8 cellular contexts compared by ENCODE assay signal in genomic region chr4:78056265-78057129, GRCh38. TPM values are rescaled to one million over a fixed set of nuclear protein-coding genes. Genes with fewer than 3 reads are reported as not detected.
DNase-seq lines count a peak whose midpoint lies in the region; ATAC-seq and FAIRE-seq lines count a peak whose summit lies in the region.

No MANE protein-coding gene starts in this region.

- in situ Hi-C loops in ACHN (cut with HindIII; ENCODE audit: low pct_ligation_motif_present, low pct_unique_long_range_greater_than_20kb, low sequenced_read_pairs), result no loop called here

- H3K27ac Mint-ChIP-seq in activated CD4-positive, alpha-beta memory T cell treated with anti-CD3 and anti-CD28 coated beads, Interleukin-2, amount 10 ng/mL, durations not matched to agents 7 days and 5 days, result no peak overlapping the region
- peak overlapping the region in 3 of 6 donors; percentile 33 to 64 (median 47) for H3K27ac Mint-ChIP-seq in naive B cell

- CTCF ChIA-PET in activated CD4-positive, alpha-beta memory T cell treated with anti-CD3 and anti-CD28 coated beads, Interleukin-2, amount 10 ng/mL, durations not matched to agents 7 days and 5 days (lab: Charles Lee), result interaction anchor here (1.4 kb wide), 1 partner anchor 11 kb away, joined by 3 read pairs; no protein-coding TSS in a partner anchor

- peaks cover 26% of the 10 kb centered on the region for H3K4me1 Mint-ChIP-seq in activated CD4-positive, alpha-beta memory T cell treated with anti-CD3 and anti-CD28 coated beads, Interleukin-2, amount 10 ng/mL, durations not matched to agents 7 days and 5 days
- peaks cover 20 to 28% (median 27%) of the 10 kb centered on the region in 3 donors for H3K4me1 Mint-ChIP-seq in naive B cell

- FAIRE-seq in urothelium cell line (lab: Jason Lieb, UNC), result peak; percentile 48

- peaks cover 71% of the 10 kb centered on the region for H3K27me3 Mint-ChIP-seq in activated CD4-positive, alpha-beta memory T cell treated with anti-CD3 and anti-CD28 coated beads, Interleukin-2, amount 10 ng/mL, durations not matched to agents 7 days and 5 days
- peaks cover 49 to 70% (median 60%) of the 10 kb centered on the region in 3 donors for H3K27me3 Mint-ChIP-seq in naive B cell

- DNase-seq in ACHN, result peak; percentile 79
- peak; percentile 89 for DNase-seq in NCI-H2107 (lab: John Stamatoyannopoulos, UW)
- peak; percentile 38 for DNase-seq in activated CD4-positive, alpha-beta memory T cell treated with anti-CD3 and anti-CD28 coated beads, Interleukin-2, amount 10 ng/mL, durations not matched to agents 7 days and 5 days
- DNase-seq in fibroblast of peridontal ligament (ENCODE audit: extremely low read depth), result peak; percentile 53
- peak; percentile 40 for DNase-seq in naive B cell
- DNase-seq in urothelium cell line (ENCODE audit: low spot score), result peak; percentile 80

- POLR2A ChIA-PET in activated CD4-positive, alpha-beta memory T cell treated with anti-CD3 and anti-CD28 coated beads, Interleukin-2, amount 10 ng/mL, durations not matched to agents 7 days and 5 days (lab: Charles Lee), result interaction anchor here (0.6 kb wide), 1 partner anchor 11 kb away, joined by 3 read pairs; no protein-coding TSS in a partner anchor

- H3K9me3 Mint-ChIP-seq in activated CD4-positive, alpha-beta memory T cell treated with anti-CD3 and anti-CD28 coated beads, Interleukin-2, amount 10 ng/mL, durations not matched to agents 7 days and 5 days, result no peaks in the 10 kb centered on the region
- peaks cover 0 to 4% (median 0%) of the 10 kb centered on the region in 7 donors for H3K9me3 Mint-ChIP-seq in naive B cell

- H3K36me3 Mint-ChIP-seq in activated CD4-positive, alpha-beta memory T cell treated with anti-CD3 and anti-CD28 coated beads, Interleukin-2, amount 10 ng/mL, durations not matched to agents 7 days and 5 days (ENCODE audit: low read depth), result peaks cover 3% of the 10 kb centered on the region
- H3K36me3 Mint-ChIP-seq in naive B cell, result no peaks in the 10 kb centered on the region

- H3K4me3 Mint-ChIP-seq in activated CD4-positive, alpha-beta memory T cell treated with anti-CD3 and anti-CD28 coated beads, Interleukin-2, amount 10 ng/mL, durations not matched to agents 7 days and 5 days, result peak overlapping the region; percentile 59
- peak overlapping the region; percentile 89 to 99 (median 94) for H3K4me3 Mint-ChIP-seq in naive B cell

- ATAC-seq in GM18498 (IDR thresholded peaks at IDR 0.05; ENCODE audit: unreplicated experiment) (peak; percentile 70), HG03025 (IDR thresholded peaks at IDR 0.05; ENCODE audit: low FRiP score, unreplicated experiment) (peak; percentile 57), naive B cell (ENCODE audit: low read depth in 2 of 2) (peak; percentile 77)

RNA-seq across cellular contexts. Expression of gene FRAS1, which starts 0.6 kb away (rescaled TPM):
- total RNA-seq in activated CD4-positive, alpha-beta memory T cell treated with anti-CD3 and anti-CD28 coated beads, Interleukin-2, amount 10 ng/mL, durations not matched to agents 7 days and 5 days, result not detected
- polyA plus RNA-seq in naive B cell (ENCODE audit: low read depth in 6 of 6), result under 1 TPM in 2 of 6 donors, not detected in 4; 0.01 to 0.09 TPM

Comparison
In these comparisons a context has a peak if more than half of its experiments do, and no peak if none do; other contexts are left out.
1. Peak in every context shown above with its lines: DNase-seq and ATAC-seq.
2. DNase-seq: peak in every context shown above with its lines; median percentile 89 in NCI-H2107; 80 in urothelium cell line; 79 in ACHN; 53 in fibroblast of peridontal ligament; 40 in naive B cell; 38 in activated CD4-positive, alpha-beta memory T cell treated with anti-CD3 and anti-CD28 coated beads, Interleukin-2, amount 10 ng/mL, durations not matched to agents 7 days and 5 days.